ENCODE assay signal across 8 cellular contexts in the genomic region with DNA sequence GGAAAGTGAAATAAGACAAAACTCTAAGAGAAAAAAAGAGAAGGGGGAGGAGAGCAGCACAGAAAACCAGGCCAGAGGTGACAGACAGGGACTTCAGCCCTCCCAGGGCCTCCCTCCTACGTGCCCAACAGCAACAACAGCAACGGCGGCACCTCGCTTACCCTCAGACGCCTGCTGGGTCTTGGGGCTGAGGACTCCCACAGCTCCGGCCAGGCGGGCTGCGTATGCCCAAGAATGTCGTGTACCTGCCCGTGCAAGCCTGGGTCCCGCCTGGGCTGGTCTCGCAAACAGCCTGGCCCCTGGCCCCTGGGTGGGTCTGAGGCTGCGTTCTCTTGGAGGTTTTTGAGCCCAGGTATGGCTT. TPM values are rescaled to one million over a fixed set of nuclear protein-coding genes. Genes with fewer than 3 reads are reported as not detected.
DNase-seq lines count a peak whose midpoint lies in the region; ATAC-seq and TF ChIP-seq lines count a peak whose summit lies in the region.

No MANE protein-coding gene starts in this region.

- POLR2A ChIA-PET in activated CD4-positive, alpha-beta memory T cell treated with anti-CD3 and anti-CD28 coated beads, Interleukin-2, amount 10 ng/mL, durations not matched to agents 7 days and 5 days (lab: Charles Lee): interaction anchor here (0.6 to 3.4 kb wide), 11 partner anchors 10 to 431 kb away, joined by 3 to 24 read pairs (median 6); a partner anchor contains a TSS
- POLR2A ChIA-PET in GM10248 (lab: Yijun Ruan, JAX): interaction anchor here (0.7 kb wide), 1 partner anchor 114 kb away, joined by 5 read pairs; no protein-coding TSS in a partner anchor

- CTCF ChIA-PET in activated CD4-positive, alpha-beta memory T cell treated with anti-CD3 and anti-CD28 coated beads, Interleukin-2, amount 10 ng/mL, durations not matched to agents 7 days and 5 days (lab: Charles Lee): interaction anchor here (1.5 to 4.1 kb wide), 4 partner anchors 37 to 91 kb away, joined by 3 to 29 read pairs (median 10); no protein-coding TSS in a partner anchor
- CTCF ChIA-PET in GM10248 (lab: Yijun Ruan, JAX): interaction anchor here (1.1 to 7.9 kb wide), 5 partner anchors 12 to 456 kb away, joined by 3 to 107 read pairs (median 31); a partner anchor contains a TSS

- peak overlapping the region; percentile 84 for H3K27ac ChIP-seq in epithelial cell of prostate

- ATAC-seq in omental fat pad (ENCODE audit: low FRiP score): peak; percentile 6
- no peak for ATAC-seq in GM19467 (IDR thresholded peaks at IDR 0.05; ENCODE audit: unreplicated experiment)

- peaks cover 60% of the 10 kb centered on the region for H3K4me1 Mint-ChIP-seq in activated CD4-positive, alpha-beta memory T cell treated with anti-CD3 and anti-CD28 coated beads, Interleukin-2, amount 10 ng/mL, durations not matched to agents 7 days and 5 days

- H3K27me3 Mint-ChIP-seq in activated CD4-positive, alpha-beta memory T cell treated with anti-CD3 and anti-CD28 coated beads, Interleukin-2, amount 10 ng/mL, durations not matched to agents 7 days and 5 days: no peaks in the 10 kb centered on the region

- TF ChIP-seq CTCF in omental fat pad (IDR thresholded peaks at IDR 0.05) (no peak), GM10248 (IDR thresholded peaks at IDR 0.05; ENCODE audit: control extremely low read depth, extremely low read depth, low read depth, missing control alignments) (no peak)

- DNase-seq in activated T-cell treated with anti-CD3 and anti-CD28 coated beads for 1 hour (ENCODE audit: low read depth) (peak; percentile 29), activated T-cell treated with anti-CD3 and anti-CD28 coated beads for 4 hours (no peak), epithelial cell of prostate (ENCODE audit: low read depth, low spot score) (no peak), omental fat pad (ENCODE audit: low spot score) (no peak), GM10248 (ENCODE audit: extremely low spot score) (no peak), HuH-7.5 (ENCODE audit: low spot score) (no peak)
- DNase-seq in activated CD4-positive, alpha-beta memory T cell treated with anti-CD3 and anti-CD28 coated beads, Interleukin-2, amount 10 ng/mL, durations not matched to agents 7 days and 5 days: peak; percentile 52

- peak overlapping the region; percentile 86 for H3K27ac Mint-ChIP-seq in activated CD4-positive, alpha-beta memory T cell treated with anti-CD3 and anti-CD28 coated beads, Interleukin-2, amount 10 ng/mL, durations not matched to agents 7 days and 5 days

- no peaks in the 10 kb centered on the region for H3K9me3 Mint-ChIP-seq in activated CD4-positive, alpha-beta memory T cell treated with anti-CD3 and anti-CD28 coated beads, Interleukin-2, amount 10 ng/mL, durations not matched to agents 7 days and 5 days

- peaks cover 39% of the 10 kb centered on the region for H3K36me3 Mint-ChIP-seq in activated CD4-positive, alpha-beta memory T cell treated with anti-CD3 and anti-CD28 coated beads, Interleukin-2, amount 10 ng/mL, durations not matched to agents 7 days and 5 days (ENCODE audit: low read depth)

- peak overlapping the region; percentile 89 for H3K4me3 Mint-ChIP-seq in activated CD4-positive, alpha-beta memory T cell treated with anti-CD3 and anti-CD28 coated beads, Interleukin-2, amount 10 ng/mL, durations not matched to agents 7 days and 5 days

RNA-seq across cellular contexts. Expression of a gene that starts 30.5 kb away (rescaled TPM):
- 100 to 1,000 TPM; 108 to 109 TPM for total RNA-seq in activated CD4-positive, alpha-beta memory T cell treated with anti-CD3 and anti-CD28 coated beads, Interleukin-2, amount 10 ng/mL, durations not matched to agents 7 days and 5 days
- total RNA-seq in omental fat pad: 100 to 1,000 TPM; 112 to 204 (median 123) TPM

RNA-seq across cellular contexts. Expression of a gene that starts 47.4 kb away (rescaled TPM):
- 1 to 10 TPM in 1 of 2 experiments, under 1 TPM in 1; 0.93 to 1.8 TPM for total RNA-seq in activated CD4-positive, alpha-beta memory T cell treated with anti-CD3 and anti-CD28 coated beads, Interleukin-2, amount 10 ng/mL, durations not matched to agents 7 days and 5 days
- 100 to 1,000 TPM in 1 of 4 donors, 10 to 100 TPM in 3; 54.0 to 339 (median 84.6) TPM for total RNA-seq in omental fat pad

Comparison
In these comparisons a context has a peak if more than half of its experiments do, and no peak if none do; other contexts are left out.
1. DNase-seq: peak in activated T-cell treated with anti-CD3 and anti-CD28 coated beads for 1 hour (single experiment) and activated CD4-positive, alpha-beta memory T cell treated with anti-CD3 and anti-CD28 coated beads, Interleukin-2, amount 10 ng/mL, durations not matched to agents 7 days and 5 days (single experiment); none in activated T-cell treated with anti-CD3 and anti-CD28 coated beads for 4 hours (single experiment), epithelial cell of prostate (single experiment), omental fat pad (single experiment), GM10248 (single experiment) and HuH-7.5 (single experiment).
2. RNA of a gene that starts 47.4 kb away (total RNA-seq): 54.0 to 339 TPM in omental fat pad; 0.93 to 1.8 TPM in activated CD4-positive, alpha-beta memory T cell treated with anti-CD3 and anti-CD28 coated beads, Interleukin-2, amount 10 ng/mL, durations not matched to agents 7 days and 5 days; every median in the first group is over 10 times any median in the second.